Comparison of ENCODE assay signal across 8 cellular contexts in genomic region chr2:95121150-95121494, GRCh38. TPM values are rescaled to one million over a fixed set of nuclear protein-coding genes. Genes with fewer than 3 reads are reported as not detected.
DNase-seq lines count a peak whose midpoint lies in the region; ATAC-seq and TF ChIP-seq lines count a peak whose summit lies in the region.

No MANE protein-coding gene starts in this region.

- no peak overlapping the region for H2BK15ac ChIP-seq in mesendoderm (replicated peaks; ENCODE audit: low read depth)

- no peaks in the 10 kb centered on the region for H3K36me3 ChIP-seq in mesendoderm (ENCODE audit: control insufficient read depth, insufficient read depth, low read length)

- no peaks in the 10 kb centered on the region for H3K27me3 ChIP-seq in mesendoderm (ENCODE audit: insufficient read depth, low read length, poor library complexity)

- peak overlapping the region; percentile 95 for H3K23ac ChIP-seq in mesendoderm (ENCODE audit: low read length)

- peak overlapping the region; percentile 89 for H3K27ac Mint-ChIP-seq in chondrocyte (ENCODE audit: unreplicated experiment)

- no peak for TF ChIP-seq CTCF in chondrocyte (IDR thresholded peaks at IDR 0.05)

- H3K9ac ChIP-seq in mesendoderm (ENCODE audit: low read length), result peak overlapping the region; percentile 94

- no peak overlapping the region for H2BK5ac ChIP-seq in mesendoderm (ENCODE audit: low read length)

- no peaks in the 10 kb centered on the region for H3K27me3 Mint-ChIP-seq in chondrocyte (ENCODE audit: low read depth)

- H3K9me3 Mint-ChIP-seq in chondrocyte (ENCODE audit: low read depth), result no peaks in the 10 kb centered on the region

- H2BK120ac ChIP-seq in mesendoderm (ENCODE audit: low read depth, low read length), result no peak overlapping the region

- H3K4me2 ChIP-seq in mesendoderm (ENCODE audit: low read length), result peak overlapping the region; percentile 70

- H3K56ac ChIP-seq in mesendoderm (ENCODE audit: low read length), result peak overlapping the region; percentile 98

- no peak overlapping the region for H3K18ac ChIP-seq in mesendoderm (ENCODE audit: low read length)

- H3K79me1 ChIP-seq in mesendoderm (ENCODE audit: low read length), result peaks cover 11% of the 10 kb centered on the region

- peak overlapping the region; percentile 94 for H3K4me3 Mint-ChIP-seq in chondrocyte (ENCODE audit: unreplicated experiment)

- peaks cover 2% of the 10 kb centered on the region for H3K36me3 Mint-ChIP-seq in chondrocyte (ENCODE audit: low read depth)

- DNase-seq in MV-4-11 (lab: John Stamatoyannopoulos, UW) (peak; percentile 23), chondrocyte (ENCODE audit: low spot score) (no peak), mesendoderm (no peak), DMS 273 (lab: John Stamatoyannopoulos, UW; ENCODE audit: unreplicated experiment) (no peak), occipital lobe (lab: John Stamatoyannopoulos, UW) (no peak), middle frontal gyrus (ENCODE audit: extremely low spot score, low spot score) (no peak)

- no CpG with 5 or more reads among the region's 20 CpGs for WGBS in mesendoderm (ENCODE audit: extremely low coverage, insufficient coverage, low lambda C conversion rate)

- H4K8ac ChIP-seq in mesendoderm (ENCODE audit: low read depth, low read length), result no peak overlapping the region

- peak overlapping the region; percentile 99 for H3K4me3 ChIP-seq in mesendoderm (ENCODE audit: low read length)

- no peak overlapping the region for H3K4ac ChIP-seq in mesendoderm (ENCODE audit: low read depth, low read length)

- ATAC-seq in GM19035 (IDR thresholded peaks at IDR 0.05; ENCODE audit: unreplicated experiment), result peak; percentile 3
- ATAC-seq in HG03439 (IDR thresholded peaks at IDR 0.05; ENCODE audit: unreplicated experiment), result no peak

- no peak overlapping the region for H3K27ac ChIP-seq in mesendoderm (ENCODE audit: low read depth, low read length)

- peaks cover 35% of the 10 kb centered on the region for H3K4me1 Mint-ChIP-seq in chondrocyte (ENCODE audit: low read depth)

- no peak overlapping the region for H2AK5ac ChIP-seq in mesendoderm (ENCODE audit: low read length)

- H4K5ac ChIP-seq in mesendoderm (ENCODE audit: low read length), result no peak overlapping the region

- peaks cover 25% of the 10 kb centered on the region for H3K79me2 ChIP-seq in mesendoderm (ENCODE audit: control insufficient read depth, insufficient read depth, low read length)

- no peaks in the 10 kb centered on the region for H3K4me1 ChIP-seq in mesendoderm (ENCODE audit: control insufficient read depth, low read depth, low read length)

RNA-seq across cellular contexts. Expression of gene MRPS5, which starts 0.5 kb away (rescaled TPM):
- total RNA-seq in chondrocyte, result 32.9 to 42.4 TPM (median 33.6 TPM) in 3 replicates
- 46.8 TPM for polyA plus RNA-seq in mesendoderm (2013, experiment 1 of 2)
- polyA plus RNA-seq in mesendoderm (2013, experiment 2 of 2), result 48.4 TPM
- 49.0 TPM for total RNA-seq in occipital lobe

RNA-seq across cellular contexts. Expression of gene ZNF514, which starts 38.5 kb away (rescaled TPM):
- total RNA-seq in chondrocyte (12.1 to 16.3 TPM (median 14.3 TPM) in 3 replicates), occipital lobe (35.9 TPM)
- 5.6 TPM for polyA plus RNA-seq in mesendoderm (2013, experiment 1 of 2)
- 6.2 TPM for polyA plus RNA-seq in mesendoderm (2013, experiment 2 of 2)

RNA-seq across cellular contexts. Expression of gene ZNF2, which starts 44.5 kb away (rescaled TPM):
- total RNA-seq in chondrocyte (4.5 to 8.0 TPM (median 5.0 TPM) in 3 replicates), occipital lobe (11.1 TPM)
- polyA plus RNA-seq in mesendoderm (2013, experiment 1 of 2), result 0.73 TPM
- polyA plus RNA-seq in mesendoderm (2013, experiment 2 of 2), result 0.62 TPM
